24 cellular contexts compared by ENCODE assay signal in the genomic region with DNA sequence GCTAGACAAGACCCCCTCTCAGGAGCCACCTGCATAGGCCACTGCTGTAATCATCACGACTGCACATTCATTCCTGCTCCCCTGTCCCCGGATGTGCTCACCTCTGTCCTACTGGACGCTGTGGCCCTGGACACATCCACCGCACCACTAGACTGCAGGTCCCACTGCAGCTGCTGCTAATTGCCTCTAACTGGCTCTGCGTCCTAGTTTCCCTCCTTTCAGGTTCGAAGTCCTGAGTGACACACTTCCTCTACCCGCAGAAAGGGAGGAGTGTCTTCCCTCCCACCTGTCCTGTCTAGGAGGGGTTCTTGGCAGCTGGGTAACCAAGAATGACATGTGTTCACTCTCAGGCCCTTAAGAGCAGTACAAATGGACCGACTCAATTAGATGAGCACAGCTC. TPM values are rescaled to one million over a fixed set of nuclear protein-coding genes. Genes with fewer than 3 reads are reported as not detected.
DNase-seq lines count a peak whose midpoint lies in the region; ATAC-seq, FAIRE-seq and TF ChIP-seq lines count a peak whose summit lies in the region.
"Had no signal": no experiment of that assay in that cellular context is flagged by ENCODE, and none has a peak within 500 bp of the region (broad histone marks: within the 10 kb centered on the region; RNA-seq: fewer than 3 reads in every experiment).

No MANE protein-coding gene starts in this region.

- H3K9me3 ChIP-seq in colonic mucosa: no peaks in the 10 kb centered on the region
- H3K9me3 ChIP-seq: pancreas, right lobe of liver, testis had no signal

- intact Hi-C loops in colonic mucosa (cut with DNase I) (no loop called here), sciatic nerve (cut with DNase I) (no loop called here), head of caudate nucleus (cut with DNase I) (no loop called here)

- no peak for TF ChIP-seq POLR2A in GM12891 (IDR thresholded peaks at IDR 0.05; ENCODE audit: low read depth, low read length)

- peak; percentile 23 for FAIRE-seq in GM12891 (lab: Jason Lieb, UNC)
- FAIRE-seq: frontal cortex, pancreas had no signal

- H3K27ac ChIP-seq in colonic mucosa: no peak overlapping the region
- H3K27ac ChIP-seq: pancreas, right lobe of liver, testis had no signal

- ATAC-seq in sciatic nerve: peak; percentile 17
- ATAC-seq in GM21619 (IDR thresholded peaks at IDR 0.05; ENCODE audit: unreplicated experiment): no peak
- ATAC-seq: HCT116; natural killer cell; right lobe of liver; stimulated activated effector memory CD8-positive, alpha-beta T cell treated with anti-CD3 and anti-CD28 coated beads, Interleukin-12 subunit alpha, Interleukin-12 subunit beta, amount 100 ng/mL, for 72 hours had no signal

- H3K4me1 ChIP-seq in colonic mucosa: peaks cover 6% of the 10 kb centered on the region
- H3K4me1 ChIP-seq: pancreas, right lobe of liver had no signal

- H3K4me3 ChIP-seq in colonic mucosa: no peak overlapping the region
- H3K4me3 ChIP-seq: pancreas, right lobe of liver, testis had no signal

- H3K27me3 ChIP-seq in colonic mucosa: no peaks in the 10 kb centered on the region
- H3K27me3 ChIP-seq: pancreas, right lobe of liver, testis had no signal

- no peak for DNase-seq in GM12891 (ENCODE audit: insufficient read length, low spot score)
- peak; percentile 27 for DNase-seq in NCI-H510A (lab: John Stamatoyannopoulos, UW)
- DNase-seq in colonic mucosa: peak; percentile 57
- no peak for DNase-seq in sciatic nerve (ENCODE audit: low spot score)
- DNase-seq in NCI-H524 treated with DMSO at 0.1 percent for 48 hours (lab: John Stamatoyannopoulos, UW): no peak
- DNase-seq in head of caudate nucleus: no peak
- DNase-seq: activated CD4-positive, CD25-positive, alpha-beta regulatory T cell treated with anti-CD3 and anti-CD28 coated beads, Interleukin-2, amount 50 U/mL, for 72 hours; activated naive CD4-positive, alpha-beta T cell treated with anti-CD3 and anti-CD28 coated beads, Interleukin-2, amount 10 ng/mL, durations not matched to agents 7 days and 5 days; activated T-cell treated with anti-CD3 and anti-CD28 coated beads, Interleukin-2, amount 50 U/mL, for 48 hours; DMS79; effector CD4-positive, alpha-beta T cell; erythroblast; kidney glomerular epithelial cell; mesenchymal stem cell; natural killer cell; NCI-H1694 treated with DMSO at 0.1 percent for 48 hours; NCI-H2227 treated with DMSO at 0.1 percent for 48 hours; pancreas; right lobe of liver; testis had no signal

- no peak overlapping the region for H3K9ac ChIP-seq in colonic mucosa (ENCODE audit: low read depth in 2 of 2, low read length in 2 of 2)

- no peak for TF ChIP-seq CTCF in colonic mucosa (IDR thresholded peaks at IDR 0.05)

- no peaks in the 10 kb centered on the region for H3K36me3 ChIP-seq in colonic mucosa
- H3K36me3 ChIP-seq: pancreas, right lobe of liver had no signal

TF ChIP-seq in GM12891, 5 proteins besides CTCF, POLR2A, EP300 and RAD21:
- TF ChIP-seq POLR2AphosphoS5 (IDR thresholded peaks at IDR 0.05; ENCODE audit: low read depth, low read length) (no peak), SPI1 (IDR thresholded peaks at IDR 0.05; ENCODE audit: low read depth, low read length) (no peak), TAF1 (IDR thresholded peaks at IDR 0.05; ENCODE audit: low read depth, low read length) (no peak), POU2F2 (IDR thresholded peaks at IDR 0.05; ENCODE audit: low read depth, low read length) (no peak)
TF ChIP-seq in GM12891: peak in this region for 0.

RNA-seq across cellular contexts. Expression of a gene that starts 40.5 kb away (rescaled TPM):
- 15.8 TPM for polyA plus RNA-seq in GM12891 (2012; ENCODE audit: low read depth, missing spikeins)
- total RNA-seq in colonic mucosa (10 to 100 TPM; 11.6 to 16.9 TPM), sciatic nerve (81.2 TPM)

Comparison
In these comparisons a context has a peak if more than half of its experiments do, and no peak if none do; other contexts are left out.
1. DNase-seq: peak in NCI-H510A (single experiment) and colonic mucosa (single experiment); none in GM12891 (single experiment), sciatic nerve (single experiment), NCI-H524 treated with DMSO at 0.1 percent for 48 hours (single experiment) and head of caudate nucleus (0 of 42).